8 cellular contexts compared by ENCODE assay signal in genomic region chr10:21372651-21373410, GRCh38.
DNase-seq lines count a peak whose midpoint lies in the region; ATAC-seq and TF ChIP-seq lines count a peak whose summit lies in the region.

No MANE protein-coding gene starts in this region.

- no peaks in the 10 kb centered on the region for H3K27me3 ChIP-seq in right atrium auricular region

- H3K4me1 ChIP-seq in right atrium auricular region = peaks cover 0 to 14% of the 10 kb centered on the region in 2 donors

- TF ChIP-seq CTCF in right atrium auricular region (IDR thresholded peaks at IDR 0.05) = no peak

- DNase-seq in NCI-H2196 (lab: John Stamatoyannopoulos, UW; ENCODE audit: unreplicated experiment) (peak; percentile 5), NCI-H2196 treated with DMSO at 0.1 percent for 48 hours (lab: John Stamatoyannopoulos, UW; ENCODE audit: unreplicated experiment) (no peak), NOMO-1 treated with dmso at 0.1 percent for 144 hours (lab: John Stamatoyannopoulos, UW; ENCODE audit: unreplicated experiment) (peak; percentile 98), right atrium auricular region (ENCODE audit: low spot score) (peak; percentile 65), head of caudate nucleus (no peak)
- DNase-seq in activated naive CD4-positive, alpha-beta T cell treated with anti-CD3 and anti-CD28 coated beads, Interleukin-2, amount 50 U/mL, for 16 hours = peak; percentile 42
- peak; percentile 12 to 18 for DNase-seq in stimulated activated CD4-positive, alpha-beta T cell treated with anti-CD3 and anti-CD28 coated beads, Interleukin-4, amount 100 ng/mL, for 48 hours (ENCODE audit: low read depth in 2 of 2)

- H3K9me3 ChIP-seq in right atrium auricular region = no peaks in the 10 kb centered on the region

- ATAC-seq in HG03025 (IDR thresholded peaks at IDR 0.05; ENCODE audit: low FRiP score, unreplicated experiment) = peak; percentile 59

- intact Hi-C loops in head of caudate nucleus (cut with DNase I) = no loop called here

- H3K4me3 ChIP-seq in right atrium auricular region = peak overlapping the region in 1 of 2 donors; percentile 26

- H3K27ac ChIP-seq in right atrium auricular region = peak overlapping the region in 1 of 2 donors; percentile 16

- H3K36me3 ChIP-seq in right atrium auricular region = no peaks in the 10 kb centered on the region

Comparison
In these comparisons a context has a peak if more than half of its experiments do, and no peak if none do; other contexts are left out.
1. DNase-seq: peak in NCI-H2196 (single experiment), NOMO-1 treated with dmso at 0.1 percent for 144 hours (single experiment), activated naive CD4-positive, alpha-beta T cell treated with anti-CD3 and anti-CD28 coated beads, Interleukin-2, amount 50 U/mL, for 16 hours (single experiment), right atrium auricular region (single experiment) and stimulated activated CD4-positive, alpha-beta T cell treated with anti-CD3 and anti-CD28 coated beads, Interleukin-4, amount 100 ng/mL, for 48 hours (2 of 2); none in NCI-H2196 treated with DMSO at 0.1 percent for 48 hours (single experiment) and head of caudate nucleus (0 of 42).